In genomic region chr16:10745856-10746255, GRCh38 we compare ENCODE assay signal across 18 cellular contexts. TPM values are rescaled to one million over a fixed set of nuclear protein-coding genes. Genes with fewer than 3 reads are reported as not detected.
DNase-seq lines count a peak whose midpoint lies in the region; ATAC-seq and TF ChIP-seq lines count a peak whose summit lies in the region.
"Had no signal": no experiment of that assay in that cellular context is flagged by ENCODE, and none has a peak within 500 bp of the region (broad histone marks: within the 10 kb centered on the region; RNA-seq: fewer than 3 reads in every experiment).

No MANE protein-coding gene starts in this region.

- H3K4me2 ChIP-seq in BLaER1, result peak overlapping the region; percentile 95
- H3K4me2 ChIP-seq: PC-9 had no signal

- POLR2A ChIA-PET in CD4-positive, alpha-beta memory T cell (lab: Charles Lee; ENCODE audit: partially characterized antibody), result interaction anchor here (0.7 kb wide), 1 partner anchor 1594 kb away, joined by 6 read pairs; no protein-coding TSS in a partner anchor

- H3K36me3 ChIP-seq in BLaER1, result peaks cover 53% of the 10 kb centered on the region
- H3K36me3 ChIP-seq in CD4-positive, alpha-beta memory T cell (ENCODE audit: insufficient read depth, low read length), result peaks cover 27% of the 10 kb centered on the region

- CTCF ChIA-PET in CD4-positive, alpha-beta memory T cell (lab: Charles Lee; ENCODE audit: partially characterized antibody), result interaction anchor here (1.0 to 1.1 kb wide), 2 partner anchors 8 to 11 kb away, joined by 3 read pairs; no protein-coding TSS in a partner anchor

- H3K4me3 Mint-ChIP-seq in CD4-positive, alpha-beta memory T cell, result peak overlapping the region in 6 of 8 donors; percentile 10 to 69 (median 39)
- H3K4me3 Mint-ChIP-seq in central memory CD8-positive, alpha-beta T cell, result peak overlapping the region; percentile 36
- peak overlapping the region; percentile 33 to 65 (median 53) for H3K4me3 Mint-ChIP-seq in nephron
- H3K4me3 Mint-ChIP-seq: H9 had no signal

- DNase-seq in CD4-positive, alpha-beta memory T cell, result no peak
- no peak for DNase-seq in central memory CD8-positive, alpha-beta T cell (ENCODE audit: low spot score in 2 of 2)
- no peak for DNase-seq in stimulated activated CD4-positive, alpha-beta T cell treated with anti-CD3 and anti-CD28 coated beads, Interleukin-4, amount 100 ng/mL, for 4 hours
- no peak for DNase-seq in NCI-H1417 (lab: John Stamatoyannopoulos, UW)
- DNase-seq: C1 segment of cervical spinal cord; H9; head of caudate nucleus; MG63; NCI-H526; PC-9; retina; stimulated activated CD4-positive, alpha-beta T cell treated with anti-CD3 and anti-CD28 coated beads, Interleukin-2, amount 100 ng/mL, for 48 hours; WERI-Rb-1 had no signal

- no peak for ATAC-seq in central memory CD8-positive, alpha-beta T cell (replicated peaks; ENCODE audit: extremely low read depth, poor library complexity, severe bottlenecking)
- ATAC-seq in HG03196 (IDR thresholded peaks at IDR 0.05; ENCODE audit: unreplicated experiment), result no peak
- ATAC-seq: SK-N-SH treated with all-trans-retinoic acid at 6 μM for 48 hours had no signal

- H3K4me1 ChIP-seq in BLaER1, result peaks cover 76% of the 10 kb centered on the region
- H3K4me1 ChIP-seq in CD4-positive, alpha-beta memory T cell (ENCODE audit: insufficient read depth, low read length), result peaks cover 19% of the 10 kb centered on the region

- H3K36me3 Mint-ChIP-seq in CD4-positive, alpha-beta memory T cell, result peaks cover 16 to 39% of the 10 kb centered on the region in 2 donors
- H3K36me3 Mint-ChIP-seq in central memory CD8-positive, alpha-beta T cell (ENCODE audit: insufficient read depth), result peaks cover 39% of the 10 kb centered on the region
- peaks cover 18% of the 10 kb centered on the region for H3K36me3 Mint-ChIP-seq in nephron (ENCODE audit: low read depth)

- H3K4me3 ChIP-seq in BLaER1, result no peak overlapping the region
- no peak overlapping the region for H3K4me3 ChIP-seq in CD4-positive, alpha-beta memory T cell (ENCODE audit: low read length in 2 of 2)
- H3K4me3 ChIP-seq: MG63, PC-9 had no signal

- H3K27me3 ChIP-seq in BLaER1, result no peaks in the 10 kb centered on the region
- H3K27me3 ChIP-seq in CD4-positive, alpha-beta memory T cell (ENCODE audit: insufficient read depth, low read length), result no peaks in the 10 kb centered on the region
- H3K27me3 ChIP-seq: MG63 had no signal

- no peaks in the 10 kb centered on the region for H3K9me3 ChIP-seq in BLaER1
- H3K9me3 ChIP-seq in CD4-positive, alpha-beta memory T cell (ENCODE audit: control insufficient read depth in 1 of 2, low read length in 2 of 2), result no peaks in the 10 kb centered on the region
- H3K9me3 ChIP-seq: MG63 had no signal

- H3K4me1 Mint-ChIP-seq in CD4-positive, alpha-beta memory T cell, result peaks cover 16 to 30% (median 22%) of the 10 kb centered on the region in 4 donors
- H3K4me1 Mint-ChIP-seq in central memory CD8-positive, alpha-beta T cell, result peaks cover 32% of the 10 kb centered on the region
- peaks cover 39% of the 10 kb centered on the region for H3K4me1 Mint-ChIP-seq in nephron

- H3K9me3 Mint-ChIP-seq in CD4-positive, alpha-beta memory T cell, result no peaks in the 10 kb centered on the region
- H3K9me3 Mint-ChIP-seq in central memory CD8-positive, alpha-beta T cell, result no peaks in the 10 kb centered on the region
- no peaks in the 10 kb centered on the region for H3K9me3 Mint-ChIP-seq in nephron
- H3K9me3 Mint-ChIP-seq: H9 had no signal

- peak overlapping the region in 1 of 7 donors; percentile 55 for H3K27ac Mint-ChIP-seq in CD4-positive, alpha-beta memory T cell
- H3K27ac Mint-ChIP-seq in central memory CD8-positive, alpha-beta T cell (ENCODE audit: low read depth), result no peak overlapping the region
- peak overlapping the region; percentile 81 to 86 (median 83) for H3K27ac Mint-ChIP-seq in nephron
- H3K27ac Mint-ChIP-seq: H9 had no signal

- TF ChIP-seq CTCF in nephron (IDR thresholded peaks at IDR 0.05; ENCODE audit: unreplicated experiment in 3 of 3), result no peak

- H3K27ac ChIP-seq in BLaER1, result 0 out of 2 replicates have a peak overlapping the region, but pooled peaks have one; percentile 4
- no peak overlapping the region for H3K27ac ChIP-seq in CD4-positive, alpha-beta memory T cell (ENCODE audit: low read depth, low read length)
- H3K27ac ChIP-seq: PC-9, WERI-Rb-1 had no signal

- no peak overlapping the region for H3K9ac ChIP-seq in BLaER1

- no peaks in the 10 kb centered on the region for H4K20me1 ChIP-seq in BLaER1

- no peaks in the 10 kb centered on the region for H3K27me3 Mint-ChIP-seq in CD4-positive, alpha-beta memory T cell
- no peaks in the 10 kb centered on the region for H3K27me3 Mint-ChIP-seq in central memory CD8-positive, alpha-beta T cell
- no peaks in the 10 kb centered on the region for H3K27me3 Mint-ChIP-seq in nephron (ENCODE audit: low read depth)

- intact Hi-C loops in CD4-positive, alpha-beta memory T cell (cut with micrococcal nuclease), result loop anchor here (2.0 kb wide), 1 partner anchor 1877 kb away; the partner anchor contains the start of gene CARHSP1

RNA-seq across cellular contexts. Expression of gene NUBP1, which starts 2.2 kb away (rescaled TPM):
- total RNA-seq in CD4-positive, alpha-beta memory T cell, result 10 to 100 TPM; 23.5 to 28.4 TPM
- 10 to 100 TPM; 34.3 to 36.2 TPM for polyA plus RNA-seq in CD4-positive, alpha-beta memory T cell

RNA-seq across cellular contexts. Expression of gene TEKT5, which starts 51.1 kb away (rescaled TPM):
- not detected for total RNA-seq in CD4-positive, alpha-beta memory T cell
- polyA plus RNA-seq in CD4-positive, alpha-beta memory T cell, result not detected
- total RNA-seq: chondrocyte, PC-9 had no signal
